8 cellular contexts compared by ENCODE assay signal in the genomic region with DNA sequence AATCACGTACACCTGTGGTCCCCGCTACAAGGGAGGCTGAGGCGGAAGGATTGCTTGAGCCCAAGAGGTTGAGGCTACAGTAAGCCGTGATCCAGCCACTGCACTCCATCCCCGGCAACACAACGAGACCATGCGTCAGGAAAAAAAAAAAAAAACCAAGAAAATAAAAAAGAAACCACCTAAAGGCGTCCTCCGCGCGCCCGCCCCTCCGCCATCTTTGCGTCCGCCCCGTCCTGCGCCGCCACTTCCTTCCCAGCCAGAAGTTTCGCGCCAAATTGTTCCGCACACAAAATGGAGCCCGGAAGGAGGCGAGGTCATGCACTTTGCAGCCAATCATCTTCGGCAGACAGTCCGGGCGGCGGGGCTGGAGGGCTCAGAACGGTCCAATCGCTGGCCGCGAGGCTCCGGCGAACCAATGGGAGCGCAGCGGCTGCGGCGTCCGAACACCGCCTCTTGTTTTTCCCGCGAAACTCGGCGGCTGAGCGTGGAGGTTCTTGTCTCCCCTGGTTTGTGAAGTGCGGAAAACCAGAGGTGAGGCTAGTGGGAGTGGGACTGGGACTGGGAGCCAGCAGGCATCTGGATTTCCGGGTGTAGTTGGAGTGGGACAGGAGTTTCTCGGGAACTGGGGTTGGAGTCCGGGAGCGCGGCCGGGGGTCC. TPM values are rescaled to one million over a fixed set of nuclear protein-coding genes. Genes with fewer than 3 reads are reported as not detected.
DNase-seq lines count a peak whose midpoint lies in the region; ATAC-seq, FAIRE-seq and TF ChIP-seq lines count a peak whose summit lies in the region.

A gene (plus strand): TSS at position 463 of the 657 bp plus-strand sequence. CDS start 299 bp downstream, outside the sequence.

- intact Hi-C loops in IMR-90 (cut with micrococcal nuclease) (no loop called here), mucosa of descending colon (cut with DNase I, micrococcal nuclease) (no loop called here)

- ATAC-seq in GM21526 (IDR thresholded peaks at IDR 0.05; ENCODE audit: low FRiP score, unreplicated experiment) (peak; percentile 81), IMR-90 (ENCODE audit: low read depth) (peak; percentile 100), mucosa of descending colon (peak; percentile 99)

- POLR2A ChIA-PET in IMR-90 (lab: Charles Lee; ENCODE audit: unreplicated experiment) = no interaction called here

- CTCF ChIA-PET in IMR-90 (lab: Yijun Ruan, JAX) = no interaction called here

- peak within 1 kb of the TSS; percentile 71 for H3K9ac ChIP-seq in IMR-90 (ENCODE audit: low read depth, low read length)

- TF ChIP-seq POLR2A in IMR-90 (IDR thresholded peaks at IDR 0.05; ENCODE audit: low read depth, low read length) = peak; percentile 68

- peak within 1 kb of the TSS; percentile 92 for H4K5ac ChIP-seq in IMR-90 (ENCODE audit: low read depth, low read length)

- peaks cover 2% of the 10 kb centered on the region; the same call in 1 of the 2 replicates for H3K4me1 ChIP-seq in IMR-90 (ENCODE audit: control insufficient read depth, insufficient read depth, low read length)
- H3K4me1 ChIP-seq in mucosa of descending colon (ENCODE audit: low read depth) = peaks cover 12% of the 10 kb centered on the region

- peak within 1 kb of the TSS; percentile 78 for H3K4me3 ChIP-seq in IMR-90 (ENCODE audit: insufficient read depth, low read depth, low read length)
- peak within 1 kb of the TSS; percentile 74 for H3K4me3 ChIP-seq in mucosa of descending colon

- peak within 1 kb of the TSS; percentile 25 for H2BK5ac ChIP-seq in IMR-90 (ENCODE audit: low read depth, low read length, poor library complexity, severe bottlenecking)

- peak within 1 kb of the TSS; percentile 89 for H2AK5ac ChIP-seq in IMR-90 (ENCODE audit: low read depth, low read length)

- peak within 1 kb of the TSS; percentile 37; the same call in 1 of the 2 replicates for H3K56ac ChIP-seq in IMR-90 (ENCODE audit: extremely low read depth, insufficient read depth, low read length)

- peak within 1 kb of the TSS; percentile 84 for H2AFZ ChIP-seq in IMR-90 (replicated peaks; ENCODE audit: low read length, poor library complexity)

- TF ChIP-seq RAD21 in IMR-90 (IDR thresholded peaks at IDR 0.05; ENCODE audit: low read length) = no peak

- no peak within 1 kb of the TSS for H2BK120ac ChIP-seq in IMR-90 (ENCODE audit: low read depth, low read length)

- H4K8ac ChIP-seq in IMR-90 (ENCODE audit: low read depth in 2 of 2, low read length in 2 of 2) = peak within 1 kb of the TSS; percentile 95 to 98

- no peak within 1 kb of the TSS for H2BK20ac ChIP-seq in IMR-90 (ENCODE audit: low read depth, low read length)

- H2AK9ac ChIP-seq in IMR-90 (replicated peaks; ENCODE audit: low read depth, low read length, poor library complexity) = peak within 1 kb of the TSS; percentile 97

- H3K36me3 ChIP-seq in IMR-90 (ENCODE audit: control insufficient read depth, insufficient read depth, low read length) (peaks cover 2% of the 10 kb centered on the region; the same call in 1 of the 2 replicates), mucosa of descending colon (ENCODE audit: low read depth) (peaks cover 4% of the 10 kb centered on the region)

- H3K23ac ChIP-seq in IMR-90 (ENCODE audit: low read depth, low read length) = peak within 1 kb of the TSS; percentile 6; the same call in 1 of the 2 replicates

- in situ Hi-C loops in IMR-90 (cut with MboI; ENCODE audit: low sequenced_read_pairs) = no loop called here

- H3K14ac ChIP-seq in IMR-90 (replicated peaks; ENCODE audit: low read depth, low read length) = peak within 1 kb of the TSS; percentile 21

- dilution Hi-C loops in IMR-90 (cut with HindIII; ENCODE audit: low sequenced_read_pairs, unreplicated experiment) = no loop called here

- peak; percentile 76 for DNase-seq in D721Med (ENCODE audit: insufficient read length, low spot score)
- peak; percentile 96 for DNase-seq in IMR-90
- peak; percentile 98 for DNase-seq in OCI-M1 (lab: John Stamatoyannopoulos, UW)
- DNase-seq in activated T-cell treated with anti-CD3 and anti-CD28 coated beads for 4 hours = peak; percentile 94
- peak; percentile 81 for DNase-seq in epithelial cell of prostate (ENCODE audit: low read depth, low spot score)
- DNase-seq in mucosa of descending colon = peak; percentile 97 to 98 (median 98)
- DNase-seq in stimulated activated CD8-positive, alpha-beta memory T cell treated with anti-CD3 and anti-CD28 coated beads, Interleukin-4, amount 100 ng/mL, for 24 hours (ENCODE audit: low read depth) = peak; percentile 95

- H4K20me1 ChIP-seq in IMR-90 (ENCODE audit: insufficient read depth, low read length) = no peaks in the 10 kb centered on the region

- H3K9me3 ChIP-seq in IMR-90 (ENCODE audit: control insufficient read depth, insufficient read depth, low read length) (no peaks in the 10 kb centered on the region), mucosa of descending colon (no peaks in the 10 kb centered on the region)

- no peak for FAIRE-seq in D721Med (lab: Jason Lieb, UNC)

- BruUV-seq in IMR-90 (replicated peaks; lab: Mats Ljungman, UMichigan) = no TSS peak

- peak within 1 kb of the TSS; percentile 88 for H4K91ac ChIP-seq in IMR-90 (ENCODE audit: insufficient read depth, low read depth, low read length)

- H3K79me1 ChIP-seq in IMR-90 (ENCODE audit: low read depth in 1 of 2, low read length in 2 of 2) = peaks cover 12 to 24% of the 10 kb centered on the region in 2 experiments

- TF ChIP-seq CTCF in D721Med (IDR thresholded peaks at IDR 0.05; ENCODE audit: insufficient read depth, missing control alignments) = no peak
- no peak for TF ChIP-seq CTCF in IMR-90 (conservative IDR thresholded peaks at IDR 0.05; ENCODE audit: low read depth, low read length)
- no peak for TF ChIP-seq CTCF in mucosa of descending colon (IDR thresholded peaks at IDR 0.05)

- peak within 1 kb of the TSS; percentile 60 for H3K4ac ChIP-seq in IMR-90 (ENCODE audit: low read depth, low read length)

- H3K18ac ChIP-seq in IMR-90 (ENCODE audit: low read depth, low read length) = peak within 1 kb of the TSS; percentile 21; the same call in 1 of the 2 replicates

- H3K4me2 ChIP-seq in IMR-90 (ENCODE audit: low read depth, low read length) = peak within 1 kb of the TSS; percentile 82

- peak within 1 kb of the TSS; percentile 74 for H3K27ac ChIP-seq in IMR-90 (ENCODE audit: insufficient read depth, low read length)
- no peak within 1 kb of the TSS for H3K27ac ChIP-seq in epithelial cell of prostate

- H2BK15ac ChIP-seq in IMR-90 (ENCODE audit: low read depth, low read length) = 0 out of 3 replicates have a peak within 1 kb of the TSS, but pooled peaks have one; percentile 54

- H3K27me3 ChIP-seq in IMR-90 (ENCODE audit: control insufficient read depth, insufficient read depth, low read length) = no peaks in the 10 kb centered on the region

- no peaks in the 10 kb centered on the region; the same call in 1 of the 2 replicates for H3K9me1 ChIP-seq in IMR-90 (ENCODE audit: insufficient read depth, low read length)

- 1% methylated on average over 23 of the region's 51 CpGs; no CpG with 5 or more reads in 1 of the 2 experiments for WGBS in IMR-90 (ENCODE audit: extremely low coverage in 2 of 2, insufficient read length in 1 of 2), 2 experiments

TF ChIP-seq in IMR-90, 13 proteins besides CTCF, POLR2A, EP300 and RAD21:
- TF ChIP-seq SMC3 (IDR thresholded peaks at IDR 0.05; ENCODE audit: low read depth, low read length) = no peak
- TF ChIP-seq NFE2L2 (IDR thresholded peaks at IDR 0.05; ENCODE audit: low read depth, low read length) = no peak
- TF ChIP-seq MXI1 (IDR thresholded peaks at IDR 0.05; ENCODE audit: borderline replicate concordance, low read depth, low read length) = peak; percentile 81; the same call in 1 of the 2 replicates
- TF ChIP-seq, protein P1, sequence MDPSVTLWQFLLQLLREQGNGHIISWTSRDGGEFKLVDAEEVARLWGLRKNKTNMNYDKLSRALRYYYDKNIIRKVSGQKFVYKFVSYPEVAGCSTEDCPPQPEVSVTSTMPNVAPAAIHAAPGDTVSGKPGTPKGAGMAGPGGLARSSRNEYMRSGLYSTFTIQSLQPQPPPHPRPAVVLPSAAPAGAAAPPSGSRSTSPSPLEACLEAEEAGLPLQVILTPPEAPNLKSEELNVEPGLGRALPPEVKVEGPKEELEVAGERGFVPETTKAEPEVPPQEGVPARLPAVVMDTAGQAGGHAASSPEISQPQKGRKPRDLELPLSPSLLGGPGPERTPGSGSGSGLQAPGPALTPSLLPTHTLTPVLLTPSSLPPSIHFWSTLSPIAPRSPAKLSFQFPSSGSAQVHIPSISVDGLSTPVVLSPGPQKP (IDR thresholded peaks at IDR 0.05; ENCODE audit: borderline replicate concordance, low read depth, low read length) = no peak
- TF ChIP-seq MAZ (IDR thresholded peaks at IDR 0.05; ENCODE audit: borderline replicate concordance, low read depth, low read length) = peak; percentile 49; the same call in 1 of the 2 replicates
- TF ChIP-seq BHLHE40 (IDR thresholded peaks at IDR 0.05; ENCODE audit: low read depth, low read length) = no peak
- TF ChIP-seq, protein P2, sequence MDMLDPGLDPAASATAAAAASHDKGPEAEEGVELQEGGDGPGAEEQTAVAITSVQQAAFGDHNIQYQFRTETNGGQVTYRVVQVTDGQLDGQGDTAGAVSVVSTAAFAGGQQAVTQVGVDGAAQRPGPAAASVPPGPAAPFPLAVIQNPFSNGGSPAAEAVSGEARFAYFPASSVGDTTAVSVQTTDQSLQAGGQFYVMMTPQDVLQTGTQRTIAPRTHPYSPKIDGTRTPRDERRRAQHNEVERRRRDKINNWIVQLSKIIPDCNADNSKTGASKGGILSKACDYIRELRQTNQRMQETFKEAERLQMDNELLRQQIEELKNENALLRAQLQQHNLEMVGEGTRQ (IDR thresholded peaks at IDR 0.05; ENCODE audit: low read depth, low read length) = peak; percentile 31; the same call in 1 of the 2 replicates
- no peak for TF ChIP-seq MAFK (IDR thresholded peaks at IDR 0.05; ENCODE audit: low read depth, low read length)
- TF ChIP-seq CHD1 (IDR thresholded peaks at IDR 0.05; ENCODE audit: low read depth, low read length) = no peak
- 0 out of 2 replicates have a peak, but pooled peaks have one; percentile 25 for TF ChIP-seq FOS (IDR thresholded peaks at IDR 0.05; ENCODE audit: low read depth, low read length)
- no peak for TF ChIP-seq RFX5 (IDR thresholded peaks at IDR 0.05; ENCODE audit: low read depth, low read length)
- no peak for TF ChIP-seq CEBPB (IDR thresholded peaks at IDR 0.05; ENCODE audit: low read depth, low read length)
- no peak for TF ChIP-seq RCOR1 (IDR thresholded peaks at IDR 0.05; ENCODE audit: insufficient replicate concordance, low read length)

RNA-seq across cellular contexts. Expression of the gene that starts here (rescaled TPM):
- 53.6 and 58.6 TPM in 2 replicates for total RNA-seq in IMR-90 (2012; rRNA removed)
- 43.0 and 44.3 TPM in 2 replicates for polyA plus RNA-seq in IMR-90 (2012; rRNA removed)
- 24.6 and 31.4 TPM in 2 replicates for polyA plus RNA-seq in IMR-90 (2012; cell fraction: cytosol; rRNA removed)
- 29.3 and 58.8 TPM in 2 replicates for polyA plus RNA-seq in IMR-90 (2012; cell fraction: nucleus; rRNA removed; ENCODE audit: low replicate concordance)
- total RNA-seq in mucosa of descending colon = 10 to 100 TPM; 18.5 to 45.2 (median 30.3) TPM
